Comparison of ENCODE assay signal across 8 cellular contexts in genomic region chr7:151172273-151173141, GRCh38. TPM values are rescaled to one million over a fixed set of nuclear protein-coding genes. Genes with fewer than 3 reads are reported as not detected.
DNase-seq lines count a peak whose midpoint lies in the region; ATAC-seq, FAIRE-seq and TF ChIP-seq lines count a peak whose summit lies in the region.

No MANE protein-coding gene starts in this region.

- H4K20me1 ChIP-seq in HepG2 (ENCODE audit: insufficient read depth, low read length): no peaks in the 10 kb centered on the region

- H3K36me3 ChIP-seq in HepG2 (replicated peaks in 1 of 2; ENCODE audit: control insufficient read depth in 1 of 2, insufficient read depth in 2 of 2, low read length in 2 of 2): no peaks in the 10 kb centered on the region

- intact Hi-C loops in HepG2 (cut with micrococcal nuclease; ENCODE audit: unreplicated experiment): loop anchor here (10.0 kb wide), 1 partner anchor 132 kb away; no protein-coding TSS in a partner anchor

- peaks cover 57% of the 10 kb centered on the region for H3K27me3 Mint-ChIP-seq in central memory CD8-positive, alpha-beta T cell

- peak; percentile 71 for FAIRE-seq in HepG2 (lab: Jason Lieb, UNC)

- CTCF ChIA-PET in HepG2 (lab: Yijun Ruan, JAX; ENCODE audit: low intra/inter-chr PET ratio, low total read pairs): interaction anchor here (0.8 to 2.7 kb wide), 3 partner anchors 22 to 131 kb away, joined by 3 to 67 read pairs (median 8); no protein-coding TSS in a partner anchor

- no peaks in the 10 kb centered on the region for H3K9me3 Mint-ChIP-seq in central memory CD8-positive, alpha-beta T cell

- TF ChIP-seq RAD21 in HepG2 (CRISPR knock-in tag; IDR thresholded peaks at IDR 0.05): peak; percentile 95

- TF ChIP-seq POLR2A in HepG2 (IDR thresholded peaks at IDR 0.05; ENCODE audit: insufficient read depth in 1 of 2, low read depth in 2 of 2, low read length in 2 of 2): no peak

- in situ Hi-C loops in HepG2 (cut with HindIII; ENCODE audit: extremely low pct_ligation_motif_present, low pct_unique_long_range_greater_than_20kb): no loop called here

- H3K9me3 ChIP-seq in HepG2 (ENCODE audit: low read length): no peaks in the 10 kb centered on the region

- POLR2A ChIA-PET in HepG2 (lab: Yijun Ruan, JAX): no interaction called here

- no peak overlapping the region for H3K4me3 Mint-ChIP-seq in central memory CD8-positive, alpha-beta T cell

- no peaks in the 10 kb centered on the region for H3K79me2 ChIP-seq in HepG2 (ENCODE audit: insufficient read depth, low read length)

- DNase-seq in NCI-H146 (lab: John Stamatoyannopoulos, UW): peak; percentile 57
- no peak for DNase-seq in NCI-H146 treated with DMSO at 0.1 percent for 48 hours (lab: John Stamatoyannopoulos, UW; ENCODE audit: unreplicated experiment)
- DNase-seq in NCI-H2227 treated with DMSO at 0.1 percent for 48 hours (lab: John Stamatoyannopoulos, UW): peak; percentile 77
- peak; percentile 86 for DNase-seq in activated CD4-positive, CD25-positive, alpha-beta regulatory T cell treated with anti-CD3 and anti-CD28 coated beads, Interleukin-2, amount 50 U/mL, for 72 hours
- peak; percentile 64 to 71 for DNase-seq in central memory CD8-positive, alpha-beta T cell (ENCODE audit: low spot score in 2 of 2)
- peak; percentile 53 for DNase-seq in HepG2 (ENCODE audit: low spot score)
- DNase-seq in stimulated activated CD4-positive, alpha-beta T cell treated with anti-CD3 and anti-CD28 coated beads, TNF-alpha, amount 100 ng/mL, for 1 hour (ENCODE audit: low read depth in 3 of 3, low spot score in 1 of 3): peak; percentile 55 to 77 (median 67)

- no peaks in the 10 kb centered on the region for H3K4me1 ChIP-seq in HepG2 (ENCODE audit: insufficient read depth, low read length)

- no peak overlapping the region for H3K9ac ChIP-seq in HepG2 (ENCODE audit: insufficient read depth, low read depth, low read length)

- TF ChIP-seq CTCF in HepG2 (CRISPR knock-in tag; IDR thresholded peaks at IDR 0.05): peak; percentile 100

- peaks cover 15% of the 10 kb centered on the region for H3K4me1 Mint-ChIP-seq in central memory CD8-positive, alpha-beta T cell

- BruUV-seq in HepG2 (replicated peaks; lab: Mats Ljungman, UMichigan): no TSS peak

- H3K27me3 ChIP-seq in HepG2 (ENCODE audit: control insufficient read depth in 1 of 2, insufficient read depth in 2 of 2, low read length in 2 of 2): peaks cover 2 to 45% of the 10 kb centered on the region in 2 experiments; a peak in 4 of 5 replicates

- H3K4me2 ChIP-seq in HepG2 (ENCODE audit: low read depth, low read length): no peak overlapping the region

- no peak overlapping the region for H3K27ac Mint-ChIP-seq in central memory CD8-positive, alpha-beta T cell (ENCODE audit: low read depth)

- no peak overlapping the region for H2AFZ ChIP-seq in HepG2 (ENCODE audit: low read length)

- TF ChIP-seq EP300 in HepG2 (IDR thresholded peaks at IDR 0.05; ENCODE audit: low read depth in 2 of 2, low read length in 2 of 2): no peak
- no peak for TF ChIP-seq EP300 in HepG2 (CRISPR knock-in tag; IDR thresholded peaks at IDR 0.05; ENCODE audit: borderline replicate concordance)

- no peak overlapping the region for H3K4me3 ChIP-seq in HepG2 (replicated peaks in 1 of 3; ENCODE audit: insufficient read depth in 1 of 3, low read depth in 2 of 3, low read length in 3 of 3)

- ATAC-seq in HG02763 (IDR thresholded peaks at IDR 0.05; ENCODE audit: unreplicated experiment) (peak; percentile 75), HepG2 (peak; percentile 69)
- peak; percentile 57 for ATAC-seq in central memory CD8-positive, alpha-beta T cell (replicated peaks; ENCODE audit: extremely low read depth, poor library complexity, severe bottlenecking)

- WGBS in HepG2 (ENCODE audit: low lambda C conversion rate): 31% methylated on average over 29 of the region's 42 CpGs

- H3K27ac ChIP-seq in HepG2 (ENCODE audit: extremely low read length, insufficient read depth, low read length): no peak overlapping the region

- peaks cover 5% of the 10 kb centered on the region for H3K36me3 Mint-ChIP-seq in central memory CD8-positive, alpha-beta T cell (ENCODE audit: insufficient read depth)

RNA-seq across cellular contexts. Expression of gene GBX1, which starts 5.0 kb away (rescaled TPM):
- not detected in 2 replicates for total RNA-seq in HepG2 (2016; rRNA removed; fragmentation: Illumina TruSeq; extraction: Trizol)
- not detected in 2 replicates for total RNA-seq in HepG2 (2016; cell fraction: cytosol; rRNA removed; fragmentation: Illumina TruSeq; extraction: Trizol; ENCODE audit: low read depth)
- total RNA-seq in HepG2 (2016; cell fraction: insoluble cytoplasmic fraction; rRNA removed; fragmentation: Illumina TruSeq; extraction: Trizol): not detected in 2 replicates
- total RNA-seq in HepG2 (2016; cell fraction: membrane; rRNA removed; fragmentation: Illumina TruSeq; extraction: Trizol): not detected in 2 replicates
- total RNA-seq in HepG2 (2016; cell fraction: nucleus; rRNA removed; fragmentation: Illumina TruSeq; extraction: Trizol): not detected in 2 replicates
- polyA plus RNA-seq in HepG2 (2011; rRNA removed): not detected in 2 replicates
- polyA plus RNA-seq in HepG2 (2011; cell fraction: cytosol; rRNA removed): not detected in 2 replicates
- polyA plus RNA-seq in HepG2 (2011; cell fraction: nucleus; rRNA removed): not detected in 2 replicates
- polyA plus RNA-seq in HepG2 (2012): not detected in 2 replicates
- polyA plus RNA-seq in HepG2 (2016; cell fraction: cytosol; fragmentation: Illumina TruSeq; extraction: Trizol; ENCODE audit: low read depth): not detected in 2 replicates
- polyA plus RNA-seq in HepG2 (2016; cell fraction: insoluble cytoplasmic fraction; fragmentation: Illumina TruSeq; extraction: Trizol; ENCODE audit: low read depth): not detected in 2 replicates
- polyA plus RNA-seq in HepG2 (2016; cell fraction: membrane; fragmentation: Illumina TruSeq; extraction: Trizol; ENCODE audit: low read depth): not detected in 2 replicates
- not detected in 2 replicates for polyA plus RNA-seq in HepG2 (2016; cell fraction: nucleus; fragmentation: Illumina TruSeq; extraction: Trizol; ENCODE audit: insufficient read depth, low read depth)
- polyA minus RNA-seq in HepG2 (2011; rRNA and poly(A)+ RNA removed; ENCODE audit: low replicate concordance): not detected in 2 replicates
- not detected in 2 replicates for polyA minus RNA-seq in HepG2 (2011; cell fraction: cytosol; rRNA and poly(A)+ RNA removed)
- not detected in 2 replicates for polyA minus RNA-seq in HepG2 (2011; cell fraction: nucleus; rRNA and poly(A)+ RNA removed)

RNA-seq across cellular contexts. Expression of gene ASB10, which starts 14.5 kb away (rescaled TPM):
- not detected in 2 replicates for total RNA-seq in HepG2 (2016; rRNA removed; fragmentation: Illumina TruSeq; extraction: Trizol)
- not detected in 2 replicates for total RNA-seq in HepG2 (2016; cell fraction: cytosol; rRNA removed; fragmentation: Illumina TruSeq; extraction: Trizol; ENCODE audit: low read depth)
- total RNA-seq in HepG2 (2016; cell fraction: insoluble cytoplasmic fraction; rRNA removed; fragmentation: Illumina TruSeq; extraction: Trizol): not detected in 2 replicates
- not detected in 2 replicates for total RNA-seq in HepG2 (2016; cell fraction: membrane; rRNA removed; fragmentation: Illumina TruSeq; extraction: Trizol)
- total RNA-seq in HepG2 (2016; cell fraction: nucleus; rRNA removed; fragmentation: Illumina TruSeq; extraction: Trizol): not detected in 2 replicates
- not detected in 2 replicates for polyA plus RNA-seq in HepG2 (2011; rRNA removed)
- not detected in 2 replicates for polyA plus RNA-seq in HepG2 (2011; cell fraction: cytosol; rRNA removed)
- polyA plus RNA-seq in HepG2 (2011; cell fraction: nucleus; rRNA removed): not detected in 2 replicates
- not detected in 2 replicates for polyA plus RNA-seq in HepG2 (2012)
- not detected in 2 replicates for polyA plus RNA-seq in HepG2 (2016; cell fraction: cytosol; fragmentation: Illumina TruSeq; extraction: Trizol; ENCODE audit: low read depth)
- not detected in 2 replicates for polyA plus RNA-seq in HepG2 (2016; cell fraction: insoluble cytoplasmic fraction; fragmentation: Illumina TruSeq; extraction: Trizol; ENCODE audit: low read depth)
- polyA plus RNA-seq in HepG2 (2016; cell fraction: membrane; fragmentation: Illumina TruSeq; extraction: Trizol; ENCODE audit: low read depth): not detected in 2 replicates
- not detected in 2 replicates for polyA plus RNA-seq in HepG2 (2016; cell fraction: nucleus; fragmentation: Illumina TruSeq; extraction: Trizol; ENCODE audit: insufficient read depth, low read depth)
- polyA minus RNA-seq in HepG2 (2011; rRNA and poly(A)+ RNA removed; ENCODE audit: low replicate concordance): not detected in 2 replicates
- polyA minus RNA-seq in HepG2 (2011; cell fraction: cytosol; rRNA and poly(A)+ RNA removed): not detected in 2 replicates
- polyA minus RNA-seq in HepG2 (2011; cell fraction: nucleus; rRNA and poly(A)+ RNA removed): not detected in 2 replicates

RNA-seq across cellular contexts. Expression of gene H2BK1, which starts 37.8 kb away (rescaled TPM):
- not detected in 2 replicates for total RNA-seq in HepG2 (2016; rRNA removed; fragmentation: Illumina TruSeq; extraction: Trizol)
- not detected in 2 replicates for total RNA-seq in HepG2 (2016; cell fraction: cytosol; rRNA removed; fragmentation: Illumina TruSeq; extraction: Trizol; ENCODE audit: low read depth)
- total RNA-seq in HepG2 (2016; cell fraction: insoluble cytoplasmic fraction; rRNA removed; fragmentation: Illumina TruSeq; extraction: Trizol): not detected in 2 replicates
- total RNA-seq in HepG2 (2016; cell fraction: membrane; rRNA removed; fragmentation: Illumina TruSeq; extraction: Trizol): not detected in 2 replicates
- not detected in 2 replicates for total RNA-seq in HepG2 (2016; cell fraction: nucleus; rRNA removed; fragmentation: Illumina TruSeq; extraction: Trizol)
- not detected in 2 replicates for polyA plus RNA-seq in HepG2 (2011; rRNA removed)
- polyA plus RNA-seq in HepG2 (2011; cell fraction: cytosol; rRNA removed): not detected in 2 replicates
- polyA plus RNA-seq in HepG2 (2011; cell fraction: nucleus; rRNA removed): not detected in 2 replicates
- not detected in 2 replicates for polyA plus RNA-seq in HepG2 (2012)
- polyA plus RNA-seq in HepG2 (2016; cell fraction: cytosol; fragmentation: Illumina TruSeq; extraction: Trizol; ENCODE audit: low read depth): not detected in 2 replicates
- not detected in 2 replicates for polyA plus RNA-seq in HepG2 (2016; cell fraction: insoluble cytoplasmic fraction; fragmentation: Illumina TruSeq; extraction: Trizol; ENCODE audit: low read depth)
- polyA plus RNA-seq in HepG2 (2016; cell fraction: membrane; fragmentation: Illumina TruSeq; extraction: Trizol; ENCODE audit: low read depth): not detected in 2 replicates
- not detected in 2 replicates for polyA plus RNA-seq in HepG2 (2016; cell fraction: nucleus; fragmentation: Illumina TruSeq; extraction: Trizol; ENCODE audit: insufficient read depth, low read depth)
- polyA minus RNA-seq in HepG2 (2011; rRNA and poly(A)+ RNA removed; ENCODE audit: low replicate concordance): not detected in 2 replicates
- polyA minus RNA-seq in HepG2 (2011; cell fraction: cytosol; rRNA and poly(A)+ RNA removed): not detected in 2 replicates
- 1.4 and 1.7 TPM in 2 replicates for polyA minus RNA-seq in HepG2 (2011; cell fraction: nucleus; rRNA and poly(A)+ RNA removed)

RNA-seq across cellular contexts. Expression of gene ABCF2, which starts 54.5 kb away (rescaled TPM):
- 42.5 and 43.0 TPM in 2 replicates for total RNA-seq in HepG2 (2016; rRNA removed; fragmentation: Illumina TruSeq; extraction: Trizol)
- 7.5 and 8.4 TPM in 2 replicates for total RNA-seq in HepG2 (2016; cell fraction: cytosol; rRNA removed; fragmentation: Illumina TruSeq; extraction: Trizol; ENCODE audit: low read depth)
- total RNA-seq in HepG2 (2016; cell fraction: insoluble cytoplasmic fraction; rRNA removed; fragmentation: Illumina TruSeq; extraction: Trizol): 41.2 and 42.3 TPM in 2 replicates
- total RNA-seq in HepG2 (2016; cell fraction: membrane; rRNA removed; fragmentation: Illumina TruSeq; extraction: Trizol): 21.7 and 24.5 TPM in 2 replicates
- 22.4 and 24.6 TPM in 2 replicates for total RNA-seq in HepG2 (2016; cell fraction: nucleus; rRNA removed; fragmentation: Illumina TruSeq; extraction: Trizol)
- polyA plus RNA-seq in HepG2 (2011; rRNA removed): 16.3 and 18.5 TPM in 2 replicates
- 19.7 and 19.8 TPM in 2 replicates for polyA plus RNA-seq in HepG2 (2011; cell fraction: cytosol; rRNA removed)
- 20.0 and 25.1 TPM in 2 replicates for polyA plus RNA-seq in HepG2 (2011; cell fraction: nucleus; rRNA removed)
- polyA plus RNA-seq in HepG2 (2012): 12.8 and 19.4 TPM in 2 replicates
- 5.7 and 6.2 TPM in 2 replicates for polyA plus RNA-seq in HepG2 (2016; cell fraction: cytosol; fragmentation: Illumina TruSeq; extraction: Trizol; ENCODE audit: low read depth)
- 26.4 and 36.5 TPM in 2 replicates for polyA plus RNA-seq in HepG2 (2016; cell fraction: insoluble cytoplasmic fraction; fragmentation: Illumina TruSeq; extraction: Trizol; ENCODE audit: low read depth)
- polyA plus RNA-seq in HepG2 (2016; cell fraction: membrane; fragmentation: Illumina TruSeq; extraction: Trizol; ENCODE audit: low read depth): 12.8 and 14.1 TPM in 2 replicates
- polyA plus RNA-seq in HepG2 (2016; cell fraction: nucleus; fragmentation: Illumina TruSeq; extraction: Trizol; ENCODE audit: insufficient read depth, low read depth): 33.8 and 36.4 TPM in 2 replicates
- 23.8 and 78.9 TPM in 2 replicates for polyA minus RNA-seq in HepG2 (2011; rRNA and poly(A)+ RNA removed; ENCODE audit: low replicate concordance)
- polyA minus RNA-seq in HepG2 (2011; cell fraction: cytosol; rRNA and poly(A)+ RNA removed): 9.2 and 9.3 TPM in 2 replicates
- polyA minus RNA-seq in HepG2 (2011; cell fraction: nucleus; rRNA and poly(A)+ RNA removed): 13.9 and 19.9 TPM in 2 replicates

RNA-seq across cellular contexts. Expression of gene CHPF2, which starts 59.8 kb away (rescaled TPM):
- 10.2 and 21.5 TPM in 2 replicates for total RNA-seq in HepG2 (2016; rRNA removed; fragmentation: Illumina TruSeq; extraction: Trizol)
- 1.7 and 2.5 TPM in 2 replicates for total RNA-seq in HepG2 (2016; cell fraction: cytosol; rRNA removed; fragmentation: Illumina TruSeq; extraction: Trizol; ENCODE audit: low read depth)
- total RNA-seq in HepG2 (2016; cell fraction: insoluble cytoplasmic fraction; rRNA removed; fragmentation: Illumina TruSeq; extraction: Trizol): 9.4 and 21.0 TPM in 2 replicates
- total RNA-seq in HepG2 (2016; cell fraction: membrane; rRNA removed; fragmentation: Illumina TruSeq; extraction: Trizol): 5.8 and 7.3 TPM in 2 replicates
- 26.3 and 31.0 TPM in 2 replicates for total RNA-seq in HepG2 (2016; cell fraction: nucleus; rRNA removed; fragmentation: Illumina TruSeq; extraction: Trizol)
- 15.4 and 22.5 TPM in 2 replicates for polyA plus RNA-seq in HepG2 (2011; rRNA removed)
- polyA plus RNA-seq in HepG2 (2011; cell fraction: cytosol; rRNA removed): 13.1 and 17.3 TPM in 2 replicates
- polyA plus RNA-seq in HepG2 (2011; cell fraction: nucleus; rRNA removed): 62.4 and 64.6 TPM in 2 replicates
- polyA plus RNA-seq in HepG2 (2012): 12.1 and 17.0 TPM in 2 replicates
- 1.1 and 1.3 TPM in 2 replicates for polyA plus RNA-seq in HepG2 (2016; cell fraction: cytosol; fragmentation: Illumina TruSeq; extraction: Trizol; ENCODE audit: low read depth)
- polyA plus RNA-seq in HepG2 (2016; cell fraction: insoluble cytoplasmic fraction; fragmentation: Illumina TruSeq; extraction: Trizol; ENCODE audit: low read depth): 8.7 and 8.9 TPM in 2 replicates
- polyA plus RNA-seq in HepG2 (2016; cell fraction: membrane; fragmentation: Illumina TruSeq; extraction: Trizol; ENCODE audit: low read depth): 3.0 and 4.1 TPM in 2 replicates
- polyA plus RNA-seq in HepG2 (2016; cell fraction: nucleus; fragmentation: Illumina TruSeq; extraction: Trizol; ENCODE audit: insufficient read depth, low read depth): 33.0 and 37.5 TPM in 2 replicates
- polyA minus RNA-seq in HepG2 (2011; rRNA and poly(A)+ RNA removed; ENCODE audit: low replicate concordance): 28.1 and 43.5 TPM in 2 replicates
- polyA minus RNA-seq in HepG2 (2011; cell fraction: cytosol; rRNA and poly(A)+ RNA removed): 15.1 and 16.0 TPM in 2 replicates
- polyA minus RNA-seq in HepG2 (2011; cell fraction: nucleus; rRNA and poly(A)+ RNA removed): 30.7 and 33.6 TPM in 2 replicates
